In genomic region chr1:47687618-47687940, GRCh38 we compare ENCODE assay signal across 1 cellular context.
TF ChIP-seq lines count a peak whose summit lies in the region.

No MANE protein-coding gene starts in this region.

TF ChIP-seq in H1, 55 proteins besides CTCF, POLR2A, EP300 and RAD21 (continued from another document):
- TF ChIP-seq ATF2 (IDR thresholded peaks at IDR 0.05; ENCODE audit: low read length) (no peak), ZNF274 (IDR thresholded peaks at IDR 0.05; ENCODE audit: borderline replicate concordance, extremely low read depth, low read length) (no peak), PHF8 (conservative IDR thresholded peaks at IDR 0.05; ENCODE audit: low read depth, low read length) (no peak), TCF12 (IDR thresholded peaks at IDR 0.05; ENCODE audit: low read depth, low read length) (no peak), CHD7 (IDR thresholded peaks at IDR 0.05; ENCODE audit: insufficient replicate concordance, low read length) (no peak), SP4 (IDR thresholded peaks at IDR 0.05; ENCODE audit: low read length) (no peak), TEAD4 (IDR thresholded peaks at IDR 0.05; ENCODE audit: low read depth, low read length) (no peak)
